1 cellular context compared by ENCODE assay signal in genomic region chr16:89221604-89222003, GRCh38.
TF ChIP-seq lines count a peak whose summit lies in the region.

No MANE protein-coding gene starts in this region.

TF ChIP-seq in GM12878, 131 proteins besides CTCF, POLR2A, EP300 and RAD21:
- TF ChIP-seq BCL3 (IDR thresholded peaks at IDR 0.05; ENCODE audit: borderline replicate concordance, insufficient read depth, low read depth, low read length, poor library complexity, severe bottlenecking) = peak; percentile 7
- TF ChIP-seq RAD51 (IDR thresholded peaks at IDR 0.05) = no peak
